In genomic region chr14:59582161-59582560, GRCh38 we compare ENCODE assay signal across 1 cellular context.
TF ChIP-seq lines count a peak whose summit lies in the region.

No MANE protein-coding gene starts in this region.

TF ChIP-seq in WTC11, 78 proteins besides CTCF, POLR2A, EP300 and RAD21 (continued from another document):
- no peak for TF ChIP-seq AFF4 (CRISPR knock-in tag; IDR thresholded peaks at IDR 0.05; ENCODE audit: borderline replicate concordance)
- TF ChIP-seq ZNF281 (CRISPR knock-in tag; IDR thresholded peaks at IDR 0.05), result no peak
- TF ChIP-seq MLX (CRISPR knock-in tag; IDR thresholded peaks at IDR 0.05), result no peak
- TF ChIP-seq SMAD4 (CRISPR knock-in tag; IDR thresholded peaks at IDR 0.05), result no peak
- TF ChIP-seq SMAD3 (CRISPR knock-in tag; IDR thresholded peaks at IDR 0.05; ENCODE audit: borderline replicate concordance), result no peak
- no peak for TF ChIP-seq E2F4 (CRISPR knock-in tag; IDR thresholded peaks at IDR 0.05; ENCODE audit: borderline replicate concordance, low read depth)
- TF ChIP-seq JAZF1 (CRISPR knock-in tag; IDR thresholded peaks at IDR 0.05), result no peak
- no peak for TF ChIP-seq ZNF138 (CRISPR knock-in tag; conservative IDR thresholded peaks at IDR 0.05)
- no peak for TF ChIP-seq MXD4 (CRISPR knock-in tag; IDR thresholded peaks at IDR 0.05; ENCODE audit: borderline replicate concordance)
- no peak for TF ChIP-seq FOXK1 (CRISPR knock-in tag; IDR thresholded peaks at IDR 0.05)
TF ChIP-seq in WTC11: peak in this region for 0.
